ENCODE assay signal across 1 cellular context in genomic region chr18:62829936-62830335, GRCh38.
TF ChIP-seq lines count a peak whose summit lies in the region.

No MANE protein-coding gene starts in this region.

TF ChIP-seq in IMR-90, 13 proteins besides CTCF, POLR2A, EP300 and RAD21:
- TF ChIP-seq MXI1 (IDR thresholded peaks at IDR 0.05; ENCODE audit: borderline replicate concordance, low read depth, low read length) (no peak), FOS (IDR thresholded peaks at IDR 0.05; ENCODE audit: low read depth, low read length) (0 out of 2 replicates have a peak, but pooled peaks have one; percentile 18), BHLHE40 (IDR thresholded peaks at IDR 0.05; ENCODE audit: low read depth, low read length) (peak; percentile 87), NFE2L2 (IDR thresholded peaks at IDR 0.05; ENCODE audit: low read depth, low read length) (peak; percentile 53), RCOR1 (IDR thresholded peaks at IDR 0.05; ENCODE audit: insufficient replicate concordance, low read length) (no peak)
